In genomic region chr2:15388406-15389325, GRCh38 we compare ENCODE assay signal across 1 cellular context.
A peak's percentile ranks its signal among the peaks of the same experiment; 100 is the strongest.
TF ChIP-seq lines count a peak whose summit lies in the region.

No MANE protein-coding gene starts in this region.

TF ChIP-seq in A549, 52 proteins besides CTCF, POLR2A, EP300 and RAD21 (continued from another document):
- TF ChIP-seq ATOH8 (CRISPR knock-in tag; IDR thresholded peaks at IDR 0.05; ENCODE audit: low read depth) (no peak), MAFK (IDR thresholded peaks at IDR 0.05; ENCODE audit: partially characterized antibody) (peak; percentile 85), GATA3 (IDR thresholded peaks at IDR 0.05; ENCODE audit: borderline replicate concordance) (no peak), NFE2L2 (conservative IDR thresholded peaks at IDR 0.05; ENCODE audit: low read length) (peak; percentile 54; the same call in 1 of the 2 replicates)
